In the genomic region with DNA sequence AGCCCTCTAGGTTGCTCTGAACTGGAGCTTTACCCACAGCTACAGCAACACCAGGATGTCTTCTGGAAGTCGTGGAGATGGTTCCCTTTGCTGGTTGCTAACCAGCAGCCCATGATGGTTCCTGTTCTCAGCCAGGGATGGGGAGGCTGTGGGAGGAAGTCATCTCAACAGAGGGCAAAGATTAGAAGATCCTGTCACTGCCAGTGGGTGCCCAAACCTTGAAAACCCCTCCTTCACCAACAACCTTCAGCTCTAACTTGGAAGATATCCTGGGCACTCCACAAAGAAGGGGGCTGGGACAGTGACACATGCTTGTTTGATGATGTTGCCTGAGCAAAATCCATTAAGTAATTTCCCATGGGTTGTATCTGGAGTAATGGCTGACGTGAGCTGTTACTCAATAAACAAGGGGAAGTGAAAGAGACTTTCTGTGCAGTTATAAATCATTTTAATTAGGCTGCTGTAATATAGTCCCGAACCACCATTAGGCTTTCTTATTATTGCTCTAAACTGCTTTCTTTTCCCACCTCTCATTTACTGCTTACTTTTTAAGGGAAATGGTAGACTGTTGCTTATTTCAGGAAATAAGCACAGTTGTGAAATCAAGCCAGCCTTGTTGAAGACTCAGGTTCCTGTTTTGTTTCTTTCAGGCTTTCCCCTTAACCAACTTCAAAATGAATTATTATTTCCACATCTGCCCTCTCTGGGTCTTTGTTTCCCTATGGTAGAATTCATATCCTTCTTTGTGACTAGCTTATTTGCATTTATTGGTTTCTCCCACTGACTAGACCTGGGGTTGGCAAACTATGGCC, we compare ENCODE assay signal across 9 cellular contexts.
A peak's percentile ranks its signal among the peaks of the same experiment; 100 is the strongest.
DNase-seq lines count a peak whose midpoint lies in the region; ATAC-seq, FAIRE-seq and TF ChIP-seq lines count a peak whose summit lies in the region.
"Had no signal": no experiment of that assay in that cellular context is flagged by ENCODE, and none has a peak within 500 bp of the region (broad histone marks: within the 10 kb centered on the region; RNA-seq: fewer than 3 reads in every experiment).

No MANE protein-coding gene starts in this region.

- no peak overlapping the region for H3K4me2 ChIP-seq in HepG2 (ENCODE audit: low read depth, low read length)

- CTCF ChIA-PET in HepG2 (lab: Yijun Ruan, JAX; ENCODE audit: low intra/inter-chr PET ratio, low total read pairs), result no interaction called here

- no peak for DNase-seq in right lobe of liver
- DNase-seq in HepG2 (ENCODE audit: low spot score), result no peak
- peak; percentile 83 for DNase-seq in KBM-7
- peak; percentile 5 to 9 for DNase-seq in foreskin fibroblast
- no peak for DNase-seq in mesenteric fat pad (ENCODE audit: low spot score)
- no peak for DNase-seq in HTR-8/SVneo (ENCODE audit: insufficient read length, low spot score)
- DNase-seq in COLO829 (ENCODE audit: low spot score), result no peak

- H3K27me3 ChIP-seq in right lobe of liver (no peaks in the 10 kb centered on the region), HepG2 (ENCODE audit: control insufficient read depth in 1 of 2, insufficient read depth in 2 of 2, low read length in 2 of 2) (no peaks in the 10 kb centered on the region)
- H3K27me3 ChIP-seq: Peyer's patch had no signal

- H3K27ac ChIP-seq in right lobe of liver (peak overlapping the region in 1 of 3 donors; percentile 23), HepG2 (ENCODE audit: extremely low read length, insufficient read depth, low read length) (no peak overlapping the region)

- POLR2A ChIA-PET in HepG2 (lab: Yijun Ruan, JAX), result no interaction called here

- no peak overlapping the region for H2AFZ ChIP-seq in HepG2 (ENCODE audit: low read length)

- in situ Hi-C loops in HepG2 (cut with HindIII; ENCODE audit: extremely low pct_ligation_motif_present, low pct_unique_long_range_greater_than_20kb) (no loop called here), KBM-7 (cut with MboI; ENCODE audit: low pct_unique_long_range_greater_than_20kb, low sequenced_read_pairs) (no loop called here)

- no peaks in the 10 kb centered on the region for H3K79me2 ChIP-seq in HepG2 (ENCODE audit: insufficient read depth, low read length)

- H3K4me1 ChIP-seq in right lobe of liver, result no peaks in the 10 kb centered on the region
- H3K4me1 ChIP-seq in HepG2 (ENCODE audit: insufficient read depth, low read length), result no peaks in the 10 kb centered on the region
- H3K4me1 ChIP-seq: Peyer's patch had no signal

- 24% methylated on average over 3 of the region's 3 CpGs for WGBS in right lobe of liver (ENCODE audit: insufficient coverage, low coverage, low lambda C conversion rate, missing lambda C conversion rate)
- 5% methylated on average over 3 of the region's 3 CpGs for WGBS in HepG2 (ENCODE audit: low lambda C conversion rate)

- H3K9me3 ChIP-seq in right lobe of liver, result no peaks in the 10 kb centered on the region
- H3K9me3 ChIP-seq in HepG2 (ENCODE audit: low read length), result no peaks in the 10 kb centered on the region
- H3K9me3 ChIP-seq: Peyer's patch had no signal

- TF ChIP-seq RAD21 in HepG2 (CRISPR knock-in tag; IDR thresholded peaks at IDR 0.05), result no peak

- no peak for TF ChIP-seq POLR2A in right lobe of liver (IDR thresholded peaks at IDR 0.05)
- TF ChIP-seq POLR2A in HepG2 (IDR thresholded peaks at IDR 0.05; ENCODE audit: insufficient read depth in 1 of 2, low read depth in 2 of 2, low read length in 2 of 2), result no peak

- no peak for TF ChIP-seq CTCF in right lobe of liver (IDR thresholded peaks at IDR 0.05)
- no peak for TF ChIP-seq CTCF in HepG2 (CRISPR knock-in tag; IDR thresholded peaks at IDR 0.05)
- no peak for TF ChIP-seq CTCF in foreskin fibroblast (IDR thresholded peaks at IDR 0.05; ENCODE audit: low read depth, low read length)

- TF ChIP-seq EP300 in HepG2 (IDR thresholded peaks at IDR 0.05; ENCODE audit: low read depth in 2 of 2, low read length in 2 of 2) (no peak), HepG2 (CRISPR knock-in tag; IDR thresholded peaks at IDR 0.05; ENCODE audit: borderline replicate concordance) (no peak)

- H4K20me1 ChIP-seq in HepG2 (ENCODE audit: insufficient read depth, low read length), result no peaks in the 10 kb centered on the region; the same call in 1 of the 2 replicates

- peak; percentile 40 to 73 (median 58) for ATAC-seq in right lobe of liver
- ATAC-seq in HepG2, result no peak
- ATAC-seq in GM19467 (IDR thresholded peaks at IDR 0.05; ENCODE audit: unreplicated experiment), result no peak

- H3K36me3 ChIP-seq in right lobe of liver, result no peaks in the 10 kb centered on the region
- no peaks in the 10 kb centered on the region for H3K36me3 ChIP-seq in HepG2 (replicated peaks in 1 of 2; ENCODE audit: control insufficient read depth in 1 of 2, insufficient read depth in 2 of 2, low read length in 2 of 2)
- H3K36me3 ChIP-seq: Peyer's patch had no signal

- H3K4me3 ChIP-seq in right lobe of liver (no peak overlapping the region), HepG2 (replicated peaks in 1 of 3; ENCODE audit: insufficient read depth in 1 of 3, low read depth in 2 of 3, low read length in 3 of 3) (no peak overlapping the region), foreskin fibroblast (ENCODE audit: low read depth in 1 of 2, low read length in 2 of 2) (no peak overlapping the region)
- H3K4me3 ChIP-seq: Peyer's patch had no signal

- no TSS peak for BruUV-seq in HepG2 (replicated peaks; lab: Mats Ljungman, UMichigan)

- intact Hi-C loops in right lobe of liver (cut with DNase I) (no loop called here), HepG2 (cut with micrococcal nuclease; ENCODE audit: unreplicated experiment) (no loop called here)

- FAIRE-seq in HepG2 (lab: Jason Lieb, UNC), result no peak
- FAIRE-seq in HTR-8/SVneo (lab: Jason Lieb, UNC), result no peak

- no peak overlapping the region for H3K9ac ChIP-seq in HepG2 (ENCODE audit: insufficient read depth, low read depth, low read length)

TF ChIP-seq in HepG2, 621 proteins besides CTCF, POLR2A, EP300 and RAD21:
- TF ChIP-seq, protein P1, sequence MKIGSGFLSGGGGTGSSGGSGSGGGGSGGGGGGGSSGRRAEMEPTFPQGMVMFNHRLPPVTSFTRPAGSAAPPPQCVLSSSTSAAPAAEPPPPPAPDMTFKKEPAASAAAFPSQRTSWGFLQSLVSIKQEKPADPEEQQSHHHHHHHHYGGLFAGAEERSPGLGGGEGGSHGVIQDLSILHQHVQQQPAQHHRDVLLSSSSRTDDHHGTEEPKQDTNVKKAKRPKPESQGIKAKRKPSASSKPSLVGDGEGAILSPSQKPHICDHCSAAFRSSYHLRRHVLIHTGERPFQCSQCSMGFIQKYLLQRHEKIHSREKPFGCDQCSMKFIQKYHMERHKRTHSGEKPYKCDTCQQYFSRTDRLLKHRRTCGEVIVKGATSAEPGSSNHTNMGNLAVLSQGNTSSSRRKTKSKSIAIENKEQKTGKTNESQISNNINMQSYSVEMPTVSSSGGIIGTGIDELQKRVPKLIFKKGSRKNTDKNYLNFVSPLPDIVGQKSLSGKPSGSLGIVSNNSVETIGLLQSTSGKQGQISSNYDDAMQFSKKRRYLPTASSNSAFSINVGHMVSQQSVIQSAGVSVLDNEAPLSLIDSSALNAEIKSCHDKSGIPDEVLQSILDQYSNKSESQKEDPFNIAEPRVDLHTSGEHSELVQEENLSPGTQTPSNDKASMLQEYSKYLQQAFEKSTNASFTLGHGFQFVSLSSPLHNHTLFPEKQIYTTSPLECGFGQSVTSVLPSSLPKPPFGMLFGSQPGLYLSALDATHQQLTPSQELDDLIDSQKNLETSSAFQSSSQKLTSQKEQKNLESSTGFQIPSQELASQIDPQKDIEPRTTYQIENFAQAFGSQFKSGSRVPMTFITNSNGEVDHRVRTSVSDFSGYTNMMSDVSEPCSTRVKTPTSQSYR (CRISPR knock-in tag; IDR thresholded peaks at IDR 0.05; ENCODE audit: borderline replicate concordance), result no peak
- TF ChIP-seq, protein P2, sequence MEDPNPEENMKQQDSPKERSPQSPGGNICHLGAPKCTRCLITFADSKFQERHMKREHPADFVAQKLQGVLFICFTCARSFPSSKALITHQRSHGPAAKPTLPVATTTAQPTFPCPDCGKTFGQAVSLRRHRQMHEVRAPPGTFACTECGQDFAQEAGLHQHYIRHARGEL (CRISPR knock-in tag; IDR thresholded peaks at IDR 0.05), result no peak
- TF ChIP-seq, protein P3, sequence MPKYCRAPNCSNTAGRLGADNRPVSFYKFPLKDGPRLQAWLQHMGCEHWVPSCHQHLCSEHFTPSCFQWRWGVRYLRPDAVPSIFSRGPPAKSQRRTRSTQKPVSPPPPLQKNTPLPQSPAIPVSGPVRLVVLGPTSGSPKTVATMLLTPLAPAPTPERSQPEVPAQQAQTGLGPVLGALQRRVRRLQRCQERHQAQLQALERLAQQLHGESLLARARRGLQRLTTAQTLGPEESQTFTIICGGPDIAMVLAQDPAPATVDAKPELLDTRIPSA (CRISPR knock-in tag; IDR thresholded peaks at IDR 0.05; ENCODE audit: borderline replicate concordance), result no peak
- TF ChIP-seq CAMTA2 (CRISPR knock-in tag; IDR thresholded peaks at IDR 0.05; ENCODE audit: borderline replicate concordance) (no peak), ZNF451 (CRISPR knock-in tag; IDR thresholded peaks at IDR 0.05) (no peak), FOXJ3 (CRISPR knock-in tag; IDR thresholded peaks at IDR 0.05; ENCODE audit: borderline replicate concordance) (no peak)

Comparison
In these comparisons a context has a peak if more than half of its experiments do, and no peak if none do; other contexts are left out.
1. ATAC-seq: peak in right lobe of liver (4 of 4); none in HepG2 (single experiment) and GM19467 (single experiment).
2. DNase-seq: peak in KBM-7 (single experiment) and foreskin fibroblast (2 of 2); none in right lobe of liver (0 of 3), HepG2 (single experiment), mesenteric fat pad (single experiment), HTR-8/SVneo (single experiment) and COLO829 (single experiment).